10 cellular contexts compared by ENCODE assay signal in genomic region chr6:150631283-150631981, GRCh38. TPM values are rescaled to one million over a fixed set of nuclear protein-coding genes. Genes with fewer than 3 reads are reported as not detected.
DNase-seq lines count a peak whose midpoint lies in the region; ATAC-seq and TF ChIP-seq lines count a peak whose summit lies in the region.
"Had no signal": no experiment of that assay in that cellular context is flagged by ENCODE, and none has a peak within 500 bp of the region (broad histone marks: within the 10 kb centered on the region; RNA-seq: fewer than 3 reads in every experiment).

No MANE protein-coding gene starts in this region.

- H3K9me3 ChIP-seq in OCI-LY1 (ENCODE audit: low read length) (no peaks in the 10 kb centered on the region), neuronal stem cell (replicated peaks in 1 of 2; ENCODE audit: control insufficient read depth in 2 of 2, insufficient read depth in 1 of 2, low read depth in 1 of 2, low read length in 2 of 2) (peaks cover 1 to 2% of the 10 kb centered on the region in 2 donors)
- H3K9me3 ChIP-seq: adrenal gland, pancreas had no signal

- peaks cover 97% of the 10 kb centered on the region for H3K79me2 ChIP-seq in OCI-LY1 (ENCODE audit: insufficient read depth, low read length)

- H3K4me2 ChIP-seq in OCI-LY1 (ENCODE audit: low read length) (peak overlapping the region; percentile 87), neuronal stem cell (ENCODE audit: insufficient read depth, low read length, poor library complexity, severe bottlenecking) (no peak overlapping the region)

- H2BK5ac ChIP-seq in neuronal stem cell (ENCODE audit: low read length), result no peak overlapping the region

- H2AK5ac ChIP-seq in neuronal stem cell (ENCODE audit: low read depth, low read length), result no peak overlapping the region

- no peaks in the 10 kb centered on the region for H4K20me1 ChIP-seq in OCI-LY1 (ENCODE audit: insufficient read depth, low read length)

- H4K91ac ChIP-seq in neuronal stem cell (ENCODE audit: low read depth, low read length, poor library complexity), result no peak overlapping the region

- H3F3A ChIP-seq in OCI-LY1 (ENCODE audit: insufficient read depth, low read length), result no peaks in the 10 kb centered on the region

- peak overlapping the region; percentile 8 for H3K23ac ChIP-seq in neuronal stem cell (ENCODE audit: low read depth, low read length, poor library complexity)

- H2AFZ ChIP-seq in OCI-LY1 (ENCODE audit: low read length) (no peak overlapping the region), neuronal stem cell (ENCODE audit: low read length) (no peak overlapping the region)

- no peak overlapping the region for H3K18ac ChIP-seq in neuronal stem cell (ENCODE audit: low read length)

- peak; percentile 41 for ATAC-seq in GM18502 (IDR thresholded peaks at IDR 0.05; ENCODE audit: poor library complexity, unreplicated experiment)
- ATAC-seq in GM19467 (IDR thresholded peaks at IDR 0.05; ENCODE audit: unreplicated experiment), result peak; percentile 37
- ATAC-seq: pancreas had no signal

- no peaks in the 10 kb centered on the region for H3K9me2 ChIP-seq in OCI-LY1 (ENCODE audit: low read depth, low read length)

- H2BK15ac ChIP-seq in neuronal stem cell (ENCODE audit: low read length), result no peak overlapping the region

- no peak overlapping the region for H2BK12ac ChIP-seq in neuronal stem cell (ENCODE audit: low read length)

- H4K8ac ChIP-seq in neuronal stem cell (ENCODE audit: low read depth, low read length), result no peak overlapping the region

- no peak overlapping the region for H3K14ac ChIP-seq in neuronal stem cell (ENCODE audit: low read length)

- peaks cover 2% of the 10 kb centered on the region for H3K79me1 ChIP-seq in neuronal stem cell (ENCODE audit: low read depth, low read length)

- no CpG with 5 or more reads among the region's 12 CpGs for WGBS in neuronal stem cell (ENCODE audit: extremely low coverage in 2 of 2, insufficient read length in 2 of 2, insufficient replicate concordance in 1 of 2), 2 donors

- H3K4me1 ChIP-seq in OCI-LY1 (ENCODE audit: insufficient read depth, low read length, severe bottlenecking) (peaks cover 100% of the 10 kb centered on the region), neuronal stem cell (ENCODE audit: control insufficient read depth in 2 of 2, insufficient read depth in 1 of 2, low read depth in 1 of 2, low read length in 2 of 2) (peaks cover 0 to 4% of the 10 kb centered on the region in 2 donors)

- DNase-seq in neuronal stem cell (ENCODE audit: low spot score) (no peak), dermis blood vessel endothelial cell (no peak), GM10266 (ENCODE audit: extremely low spot score) (no peak), DMS79 treated with DMSO at 0.1 percent for 48 hours (lab: John Stamatoyannopoulos, UW) (no peak)
- DNase-seq: H7, pancreas had no signal

- H2BK120ac ChIP-seq in neuronal stem cell (ENCODE audit: low read depth, low read length), result no peak overlapping the region

- TF ChIP-seq CTCF in OCI-LY1 (IDR thresholded peaks at IDR 0.05; ENCODE audit: low read length) (no peak), GM10266 (IDR thresholded peaks at IDR 0.05; ENCODE audit: control insufficient read depth, insufficient read depth, low read depth, missing control alignments) (no peak)

- H3K27me3 ChIP-seq in OCI-LY1 (ENCODE audit: insufficient read depth, low read length) (no peaks in the 10 kb centered on the region), neuronal stem cell (ENCODE audit: control insufficient read depth in 3 of 3, insufficient read depth in 3 of 3, low read depth in 1 of 3, low read length in 3 of 3) (no peaks in the 10 kb centered on the region)
- H3K27me3 ChIP-seq: adrenal gland, pancreas had no signal

- H3K9ac ChIP-seq in OCI-LY1 (ENCODE audit: low read length), result peak overlapping the region; percentile 79
- H3K9ac ChIP-seq in neuronal stem cell (ENCODE audit: low read depth, low read length, poor library complexity), result no peak overlapping the region

- no peak overlapping the region for H3K4ac ChIP-seq in neuronal stem cell (ENCODE audit: low read length)

- H3K27ac ChIP-seq in OCI-LY1 (ENCODE audit: low read depth, low read length, poor library complexity, severe bottlenecking) (peak overlapping the region; percentile 94), neuronal stem cell (replicated peaks; ENCODE audit: low read length) (no peak overlapping the region)
- H3K27ac ChIP-seq: pancreas had no signal

- peak overlapping the region; percentile 70 for H3K4me3 ChIP-seq in OCI-LY1 (ENCODE audit: low read depth, low read length, poor library complexity, severe bottlenecking)
- H3K4me3 ChIP-seq in neuronal stem cell (ENCODE audit: low read length in 2 of 2), result no peak overlapping the region
- H3K4me3 ChIP-seq: adrenal gland, pancreas had no signal

- H3K36me3 ChIP-seq in OCI-LY1 (ENCODE audit: insufficient read depth, low read length) (peaks cover 9% of the 10 kb centered on the region; the same call in 1 of the 2 replicates), neuronal stem cell (replicated peaks in 1 of 2; ENCODE audit: control insufficient read depth in 2 of 2, insufficient read depth in 2 of 2, low read length in 2 of 2) (no peaks in the 10 kb centered on the region)
- H3K36me3 ChIP-seq: adrenal gland, pancreas had no signal

RNA-seq across cellular contexts. Expression of gene PLEKHG1, which starts 31.7 kb away (rescaled TPM):
- 10.8 TPM for polyA plus RNA-seq in neuronal stem cell (2013, experiment 1 of 2)
- 11.9 TPM for polyA plus RNA-seq in neuronal stem cell (2013, experiment 2 of 2)
- 42.3 and 74.5 TPM in 2 replicates for total RNA-seq in dermis blood vessel endothelial cell
